In the genomic region with DNA sequence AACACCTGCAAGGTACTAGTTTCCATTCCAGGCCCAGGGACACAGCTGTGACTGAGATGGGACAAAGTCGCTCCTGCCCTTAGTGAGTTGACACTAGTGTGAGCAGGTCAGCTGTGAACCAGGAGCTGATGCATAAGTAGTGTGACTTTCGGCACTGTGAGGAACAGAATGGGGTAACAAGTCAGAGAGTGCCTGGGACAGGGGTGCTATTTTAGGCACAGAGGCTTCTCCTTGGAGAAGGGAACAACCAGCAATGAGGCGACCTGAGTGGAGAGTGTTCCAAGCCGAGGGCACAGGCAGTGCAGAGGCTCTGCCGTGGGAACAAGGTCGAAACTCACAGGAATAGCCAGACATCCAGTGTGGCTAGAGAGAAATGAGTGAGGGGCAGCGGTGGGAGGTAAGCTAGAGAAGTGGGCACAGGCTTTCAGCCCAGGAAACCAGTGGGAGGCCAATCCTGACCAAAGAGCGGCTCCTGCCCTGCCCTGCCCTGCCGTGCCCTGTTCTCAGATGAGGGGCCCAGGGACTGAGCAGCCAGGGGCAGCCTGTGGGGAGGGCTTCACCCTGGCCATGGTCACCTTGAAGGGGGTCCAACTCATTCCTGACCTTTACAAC, we compare ENCODE assay signal across 1 cellular context.
TF ChIP-seq lines count a peak whose summit lies in the region.

No MANE protein-coding gene starts in this region.

TF ChIP-seq in IMR-90, 13 proteins besides CTCF, POLR2A, EP300 and RAD21:
- TF ChIP-seq, protein P1, sequence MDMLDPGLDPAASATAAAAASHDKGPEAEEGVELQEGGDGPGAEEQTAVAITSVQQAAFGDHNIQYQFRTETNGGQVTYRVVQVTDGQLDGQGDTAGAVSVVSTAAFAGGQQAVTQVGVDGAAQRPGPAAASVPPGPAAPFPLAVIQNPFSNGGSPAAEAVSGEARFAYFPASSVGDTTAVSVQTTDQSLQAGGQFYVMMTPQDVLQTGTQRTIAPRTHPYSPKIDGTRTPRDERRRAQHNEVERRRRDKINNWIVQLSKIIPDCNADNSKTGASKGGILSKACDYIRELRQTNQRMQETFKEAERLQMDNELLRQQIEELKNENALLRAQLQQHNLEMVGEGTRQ (IDR thresholded peaks at IDR 0.05; ENCODE audit: low read depth, low read length) = no peak
- TF ChIP-seq, protein P2, sequence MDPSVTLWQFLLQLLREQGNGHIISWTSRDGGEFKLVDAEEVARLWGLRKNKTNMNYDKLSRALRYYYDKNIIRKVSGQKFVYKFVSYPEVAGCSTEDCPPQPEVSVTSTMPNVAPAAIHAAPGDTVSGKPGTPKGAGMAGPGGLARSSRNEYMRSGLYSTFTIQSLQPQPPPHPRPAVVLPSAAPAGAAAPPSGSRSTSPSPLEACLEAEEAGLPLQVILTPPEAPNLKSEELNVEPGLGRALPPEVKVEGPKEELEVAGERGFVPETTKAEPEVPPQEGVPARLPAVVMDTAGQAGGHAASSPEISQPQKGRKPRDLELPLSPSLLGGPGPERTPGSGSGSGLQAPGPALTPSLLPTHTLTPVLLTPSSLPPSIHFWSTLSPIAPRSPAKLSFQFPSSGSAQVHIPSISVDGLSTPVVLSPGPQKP (IDR thresholded peaks at IDR 0.05; ENCODE audit: borderline replicate concordance, low read depth, low read length) = no peak
- TF ChIP-seq NFE2L2 (IDR thresholded peaks at IDR 0.05; ENCODE audit: low read depth, low read length) (no peak), BHLHE40 (IDR thresholded peaks at IDR 0.05; ENCODE audit: low read depth, low read length) (no peak), RFX5 (IDR thresholded peaks at IDR 0.05; ENCODE audit: low read depth, low read length) (no peak), CHD1 (IDR thresholded peaks at IDR 0.05; ENCODE audit: low read depth, low read length) (no peak)
